12 cellular contexts compared by ENCODE assay signal in the genomic region with DNA sequence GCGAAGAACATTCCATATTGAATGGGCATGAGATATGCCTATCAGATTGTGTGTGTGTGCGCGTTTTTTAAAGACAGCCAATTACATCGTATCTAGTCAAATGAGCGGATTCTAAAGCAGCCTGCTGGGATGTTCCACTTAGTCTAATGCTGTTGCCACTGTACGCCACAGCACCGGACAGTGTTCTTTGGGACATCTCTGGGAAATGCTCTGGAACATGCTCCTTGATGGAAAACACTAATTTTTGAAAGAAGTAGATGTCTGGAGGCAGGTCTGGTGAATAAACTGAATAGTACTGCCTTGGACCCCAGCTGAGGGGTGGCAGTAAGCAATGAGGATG. TPM values are rescaled to one million over a fixed set of nuclear protein-coding genes. Genes with fewer than 3 reads are reported as not detected.
DNase-seq lines count a peak whose midpoint lies in the region; TF ChIP-seq lines count a peak whose summit lies in the region.
"Had no signal": no experiment of that assay in that cellular context is flagged by ENCODE, and none has a peak within 500 bp of the region (broad histone marks: within the 10 kb centered on the region; RNA-seq: fewer than 3 reads in every experiment).

No MANE protein-coding gene starts in this region.

- H2AFZ ChIP-seq in smooth muscle cell (ENCODE audit: low read depth) = no peak overlapping the region
- H2AFZ ChIP-seq in trophoblast cell (ENCODE audit: insufficient read depth, low read length, poor library complexity) = no peak overlapping the region
- H2AFZ ChIP-seq: parathyroid adenoma had no signal

- no peak overlapping the region for H4K91ac ChIP-seq in trophoblast cell (ENCODE audit: low read depth, low read length)

- no peak for TF ChIP-seq CTCF in esophagus squamous epithelium (IDR thresholded peaks at IDR 0.05)
- no peak for TF ChIP-seq CTCF in smooth muscle cell (IDR thresholded peaks at IDR 0.05; ENCODE audit: borderline replicate concordance, insufficient read depth, poor library complexity, severe bottlenecking)

- WGBS in esophagus squamous epithelium, 2 donors = 66 to 76% methylated on average over 7 of the region's 7 CpGs
- 70% methylated on average over 7 of the region's 7 CpGs for WGBS in smooth muscle cell (ENCODE audit: low lambda C conversion rate)
- no CpG with 5 or more reads among the region's 7 CpGs for WGBS in trophoblast cell (ENCODE audit: extremely low coverage, insufficient coverage, insufficient read length)

- H3K36me3 ChIP-seq in esophagus squamous epithelium = peaks cover 0 to 37% (median 6%) of the 10 kb centered on the region in 3 donors
- H3K36me3 ChIP-seq in smooth muscle cell (ENCODE audit: low read depth) = no peaks in the 10 kb centered on the region
- H3K36me3 ChIP-seq in trophoblast cell (ENCODE audit: control insufficient read depth in 1 of 2, insufficient read depth in 2 of 2, low read length in 2 of 2) = peaks cover 14 to 20% of the 10 kb centered on the region in 2 experiments

- H3K79me2 ChIP-seq in smooth muscle cell (ENCODE audit: low read depth) = peaks cover 25% of the 10 kb centered on the region
- H3K79me2 ChIP-seq in trophoblast cell (ENCODE audit: control insufficient read depth, insufficient read depth, low read length, poor library complexity) = peaks cover 6% of the 10 kb centered on the region

- H3K4ac ChIP-seq in trophoblast cell (ENCODE audit: low read depth, low read length) = no peak overlapping the region

- no peak overlapping the region for H2AK5ac ChIP-seq in trophoblast cell (ENCODE audit: low read length)

- TF ChIP-seq POLR2A in esophagus squamous epithelium (IDR thresholded peaks at IDR 0.05) = no peak

- H2BK120ac ChIP-seq in trophoblast cell (ENCODE audit: insufficient read depth, low read length, poor library complexity) = no peak overlapping the region

- peaks cover 12% of the 10 kb centered on the region for H4K20me1 ChIP-seq in smooth muscle cell (ENCODE audit: low read depth)

- H4K8ac ChIP-seq in trophoblast cell (ENCODE audit: low read depth, low read length) = no peak overlapping the region

- peak overlapping the region; percentile 11 to 70 (median 60) for H3K27ac ChIP-seq in esophagus squamous epithelium
- peak overlapping the region; percentile 70 for H3K27ac ChIP-seq in smooth muscle cell (ENCODE audit: low read depth)
- no peak overlapping the region for H3K27ac ChIP-seq in trophoblast cell (ENCODE audit: low read depth, low read length)
- H3K27ac ChIP-seq: HL-60, parathyroid adenoma had no signal

- peaks cover 8% of the 10 kb centered on the region for H3K79me1 ChIP-seq in trophoblast cell (ENCODE audit: low read length)

- H3K9ac ChIP-seq in smooth muscle cell (ENCODE audit: low read depth) (no peak overlapping the region), trophoblast cell (ENCODE audit: low read length) (no peak overlapping the region)
- H3K9ac ChIP-seq: parathyroid adenoma had no signal

- no peak overlapping the region for H3K14ac ChIP-seq in trophoblast cell (ENCODE audit: low read length)

- H3K9me3 ChIP-seq in esophagus squamous epithelium = no peaks in the 10 kb centered on the region
- no peaks in the 10 kb centered on the region for H3K9me3 ChIP-seq in smooth muscle cell (replicated peaks; ENCODE audit: low read depth)
- peaks cover 1% of the 10 kb centered on the region for H3K9me3 ChIP-seq in trophoblast cell (ENCODE audit: insufficient read depth, low read depth, low read length)

- H3K27me3 ChIP-seq in esophagus squamous epithelium (no peaks in the 10 kb centered on the region), smooth muscle cell (ENCODE audit: low read depth) (no peaks in the 10 kb centered on the region), trophoblast cell (ENCODE audit: insufficient read depth, low read length) (no peaks in the 10 kb centered on the region)

- no peak overlapping the region for H2BK5ac ChIP-seq in trophoblast cell (ENCODE audit: low read depth, low read length, poor library complexity)

- H3K4me1 ChIP-seq in esophagus squamous epithelium (peaks cover 28 to 92% (median 44%) of the 10 kb centered on the region in 3 donors), smooth muscle cell (ENCODE audit: low read depth) (peaks cover 10% of the 10 kb centered on the region), trophoblast cell (ENCODE audit: control insufficient read depth in 1 of 2, insufficient read depth in 2 of 2, low read length in 2 of 2) (peaks cover 5 to 19% of the 10 kb centered on the region in 2 experiments)

- no peak overlapping the region for H4K12ac ChIP-seq in trophoblast cell (ENCODE audit: low read depth, low read length)

- no peak overlapping the region for H3K4me3 ChIP-seq in esophagus squamous epithelium
- H3K4me3 ChIP-seq in smooth muscle cell = no peak overlapping the region
- no peak overlapping the region for H3K4me3 ChIP-seq in trophoblast cell (ENCODE audit: low read depth, low read length)

- DNase-seq in NCI-H510A treated with DMSO at 0.1 percent for 48 hours (lab: John Stamatoyannopoulos, UW) (peak; percentile 47), NCI-H510A (lab: John Stamatoyannopoulos, UW) (no peak), esophagus squamous epithelium (lab: John Stamatoyannopoulos, UW) (no peak), smooth muscle cell (lab: John Stamatoyannopoulos, UW; ENCODE audit: unreplicated experiment) (no peak), trophoblast cell (no peak), GM19238 (ENCODE audit: insufficient read length, low spot score) (no peak)
- DNase-seq: activated CD4-positive, alpha-beta T cell treated with anti-CD3 and anti-CD28 coated beads, Interleukin-2, amount 10 ng/mL, durations not matched to agents 24 days and 14 days; activated effector memory CD4-positive, alpha-beta T cell treated with anti-CD3 and anti-CD28 coated beads, Interleukin-2, amount 50 U/mL, for 16 hours; stimulated activated CD4-positive, alpha-beta T cell treated with anti-CD3 and anti-CD28 coated beads, Interleukin-4, amount 100 ng/mL, for 24 hours; T-helper 17 cell had no signal

- intact Hi-C loops in esophagus squamous epithelium (cut with DNase I) = no loop called here

- H3K4me2 ChIP-seq in smooth muscle cell (peak overlapping the region; percentile 30), trophoblast cell (ENCODE audit: low read length) (no peak overlapping the region)

- no peak overlapping the region for H3K23ac ChIP-seq in trophoblast cell (ENCODE audit: low read length)

- peaks cover 16% of the 10 kb centered on the region for H3F3A ChIP-seq in smooth muscle cell (ENCODE audit: low read depth)

- no peak overlapping the region for H3K18ac ChIP-seq in trophoblast cell (ENCODE audit: low read length)

- no peak overlapping the region for H2BK12ac ChIP-seq in trophoblast cell (ENCODE audit: low read length)

RNA-seq across cellular contexts. Expression of gene TMEM150A, which starts 3.6 kb away (rescaled TPM):
- total RNA-seq in esophagus squamous epithelium = 10 to 100 TPM in 1 of 4 donors, 1 to 10 TPM in 3; 6.3 to 15.8 (median 7.4) TPM
- total RNA-seq in smooth muscle cell = 7.7 and 9.1 TPM in 2 replicates
- polyA plus RNA-seq in smooth muscle cell = 20.0 and 24.1 TPM in 2 replicates
- 10.1 and 10.9 TPM in 2 replicates for polyA plus RNA-seq in trophoblast cell (2013)

RNA-seq across cellular contexts. Expression of gene C2orf68, which starts 5.8 kb away (rescaled TPM):
- total RNA-seq in esophagus squamous epithelium (10 to 100 TPM in 3 of 4 donors, 1 to 10 TPM in 1; 9.4 to 17.1 (median 14.7) TPM), smooth muscle cell (7.9 and 9.1 TPM in 2 replicates)
- polyA plus RNA-seq in smooth muscle cell = 10.1 and 11.6 TPM in 2 replicates
- 35.7 and 37.4 TPM in 2 replicates for polyA plus RNA-seq in trophoblast cell (2013)

RNA-seq across cellular contexts. Expression of gene USP39, which starts 9.9 kb away (rescaled TPM):
- 10 to 100 TPM; 37.0 to 53.6 (median 40.7) TPM for total RNA-seq in esophagus squamous epithelium
- 58.5 and 74.3 TPM in 2 replicates for total RNA-seq in smooth muscle cell
- polyA plus RNA-seq in smooth muscle cell = 39.5 and 45.9 TPM in 2 replicates
- polyA plus RNA-seq in trophoblast cell (2013) = 49.1 and 49.7 TPM in 2 replicates

RNA-seq across cellular contexts. Expression of gene RNF181, which starts 10.5 kb away (rescaled TPM):
- total RNA-seq in esophagus squamous epithelium (100 to 1,000 TPM in 3 of 4 donors, 10 to 100 TPM in 1; 88.3 to 128 (median 115) TPM), smooth muscle cell (167 and 195 TPM in 2 replicates)
- polyA plus RNA-seq in smooth muscle cell = 316 and 328 TPM in 2 replicates
- 201 and 212 TPM in 2 replicates for polyA plus RNA-seq in trophoblast cell (2013)

RNA-seq across cellular contexts. Expression of gene VAMP5, which starts 21.9 kb away (rescaled TPM):
- total RNA-seq in esophagus squamous epithelium (10 to 100 TPM in 3 of 4 donors, 1 to 10 TPM in 1; 6.1 to 45.6 (median 17.0) TPM), smooth muscle cell (5.0 and 6.6 TPM in 2 replicates)
- polyA plus RNA-seq in smooth muscle cell = 35.0 and 35.9 TPM in 2 replicates
- 9.0 and 9.3 TPM in 2 replicates for polyA plus RNA-seq in trophoblast cell (2013)
